In genomic region chr10:5569568-5569967, GRCh38 we compare ENCODE assay signal across 25 cellular contexts. TPM values are rescaled to one million over a fixed set of nuclear protein-coding genes. Genes with fewer than 3 reads are reported as not detected.
"Had no signal": no experiment of that assay in that cellular context is flagged by ENCODE, and none has a peak within 500 bp of the region (broad histone marks: within the 10 kb centered on the region; RNA-seq: fewer than 3 reads in every experiment).

No MANE protein-coding gene starts in this region.

- DNase-seq: IMR-90, Kasumi-1, MM.1S, NCI-H1048, NCI-H1105 treated with DMSO at 0.1 percent for 48 hours, NCI-H1417 treated with DMSO at 0.1 percent for 48 hours, NCI-H146, NCI-H187, NCI-H2081 treated with DMSO at 0.1 percent for 48 hours, NCI-H2171, NCI-H226, NCI-H446, NCI-H510A, NCI-H524 treated with DMSO at 0.1 percent for 48 hours, NCI-H69, NCI-H774, RPMI8226, SHP77, SK-N-SH, SW 1271 had no signal

- FAIRE-seq: RCC 7860 had no signal

- H3K9me3 ChIP-seq: SK-N-SH had no signal

- H3K4me2 ChIP-seq: KMS-11, SK-N-SH had no signal

- H3K9ac ChIP-seq: KMS-11, SK-N-SH had no signal

- H3K27ac ChIP-seq: HL-60, KMS-11 had no signal

RNA-seq across cellular contexts. Expression of gene CALML3, which starts 44.8 kb away (rescaled TPM):
- total RNA-seq: IMR-90, M059J, SK-MEL-5 had no signal
- polyA plus RNA-seq: IMR-90, SK-N-SH had no signal
